1 cellular context compared by ENCODE assay signal in the genomic region with DNA sequence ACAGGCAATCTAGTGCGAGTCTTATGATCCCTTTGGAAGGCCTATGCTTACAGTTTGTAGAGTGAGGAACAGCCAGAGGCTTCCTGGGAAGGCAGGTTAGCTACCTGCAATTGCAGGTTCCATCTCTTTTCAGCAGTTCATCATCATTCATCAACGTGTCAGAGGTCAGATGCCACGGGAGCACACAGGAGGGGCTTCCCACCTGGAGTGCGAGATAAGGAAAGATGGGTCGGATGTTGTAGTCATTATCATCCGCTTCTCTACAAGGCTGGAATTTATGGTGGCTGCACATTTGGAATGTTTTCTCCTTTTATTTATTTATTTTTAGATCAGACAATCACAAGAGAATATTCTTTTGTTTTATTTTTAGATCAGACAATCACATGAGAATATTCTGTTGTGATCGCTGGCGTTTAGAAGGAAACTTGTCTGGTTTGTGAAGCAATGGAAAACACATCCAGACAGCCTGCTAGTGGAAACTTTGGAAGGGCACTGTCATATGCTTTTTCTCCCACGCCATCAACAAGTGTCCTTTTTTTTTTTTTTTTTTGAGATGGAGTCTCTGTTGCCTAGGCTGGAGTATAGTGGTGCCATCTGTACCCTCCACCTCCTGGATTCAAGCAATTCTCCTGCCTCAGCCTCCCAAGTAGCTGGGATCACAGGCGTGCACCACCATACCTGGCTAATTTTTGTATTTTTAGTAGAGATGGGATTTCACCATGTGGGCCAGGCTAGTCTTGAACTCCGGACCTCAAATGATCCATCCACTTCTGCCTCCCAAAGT.
TF ChIP-seq lines count a peak whose summit lies in the region.

No MANE protein-coding gene starts in this region.

TF ChIP-seq in GM23338, 12 proteins besides CTCF, POLR2A, EP300 and RAD21:
- TF ChIP-seq, protein P1, sequence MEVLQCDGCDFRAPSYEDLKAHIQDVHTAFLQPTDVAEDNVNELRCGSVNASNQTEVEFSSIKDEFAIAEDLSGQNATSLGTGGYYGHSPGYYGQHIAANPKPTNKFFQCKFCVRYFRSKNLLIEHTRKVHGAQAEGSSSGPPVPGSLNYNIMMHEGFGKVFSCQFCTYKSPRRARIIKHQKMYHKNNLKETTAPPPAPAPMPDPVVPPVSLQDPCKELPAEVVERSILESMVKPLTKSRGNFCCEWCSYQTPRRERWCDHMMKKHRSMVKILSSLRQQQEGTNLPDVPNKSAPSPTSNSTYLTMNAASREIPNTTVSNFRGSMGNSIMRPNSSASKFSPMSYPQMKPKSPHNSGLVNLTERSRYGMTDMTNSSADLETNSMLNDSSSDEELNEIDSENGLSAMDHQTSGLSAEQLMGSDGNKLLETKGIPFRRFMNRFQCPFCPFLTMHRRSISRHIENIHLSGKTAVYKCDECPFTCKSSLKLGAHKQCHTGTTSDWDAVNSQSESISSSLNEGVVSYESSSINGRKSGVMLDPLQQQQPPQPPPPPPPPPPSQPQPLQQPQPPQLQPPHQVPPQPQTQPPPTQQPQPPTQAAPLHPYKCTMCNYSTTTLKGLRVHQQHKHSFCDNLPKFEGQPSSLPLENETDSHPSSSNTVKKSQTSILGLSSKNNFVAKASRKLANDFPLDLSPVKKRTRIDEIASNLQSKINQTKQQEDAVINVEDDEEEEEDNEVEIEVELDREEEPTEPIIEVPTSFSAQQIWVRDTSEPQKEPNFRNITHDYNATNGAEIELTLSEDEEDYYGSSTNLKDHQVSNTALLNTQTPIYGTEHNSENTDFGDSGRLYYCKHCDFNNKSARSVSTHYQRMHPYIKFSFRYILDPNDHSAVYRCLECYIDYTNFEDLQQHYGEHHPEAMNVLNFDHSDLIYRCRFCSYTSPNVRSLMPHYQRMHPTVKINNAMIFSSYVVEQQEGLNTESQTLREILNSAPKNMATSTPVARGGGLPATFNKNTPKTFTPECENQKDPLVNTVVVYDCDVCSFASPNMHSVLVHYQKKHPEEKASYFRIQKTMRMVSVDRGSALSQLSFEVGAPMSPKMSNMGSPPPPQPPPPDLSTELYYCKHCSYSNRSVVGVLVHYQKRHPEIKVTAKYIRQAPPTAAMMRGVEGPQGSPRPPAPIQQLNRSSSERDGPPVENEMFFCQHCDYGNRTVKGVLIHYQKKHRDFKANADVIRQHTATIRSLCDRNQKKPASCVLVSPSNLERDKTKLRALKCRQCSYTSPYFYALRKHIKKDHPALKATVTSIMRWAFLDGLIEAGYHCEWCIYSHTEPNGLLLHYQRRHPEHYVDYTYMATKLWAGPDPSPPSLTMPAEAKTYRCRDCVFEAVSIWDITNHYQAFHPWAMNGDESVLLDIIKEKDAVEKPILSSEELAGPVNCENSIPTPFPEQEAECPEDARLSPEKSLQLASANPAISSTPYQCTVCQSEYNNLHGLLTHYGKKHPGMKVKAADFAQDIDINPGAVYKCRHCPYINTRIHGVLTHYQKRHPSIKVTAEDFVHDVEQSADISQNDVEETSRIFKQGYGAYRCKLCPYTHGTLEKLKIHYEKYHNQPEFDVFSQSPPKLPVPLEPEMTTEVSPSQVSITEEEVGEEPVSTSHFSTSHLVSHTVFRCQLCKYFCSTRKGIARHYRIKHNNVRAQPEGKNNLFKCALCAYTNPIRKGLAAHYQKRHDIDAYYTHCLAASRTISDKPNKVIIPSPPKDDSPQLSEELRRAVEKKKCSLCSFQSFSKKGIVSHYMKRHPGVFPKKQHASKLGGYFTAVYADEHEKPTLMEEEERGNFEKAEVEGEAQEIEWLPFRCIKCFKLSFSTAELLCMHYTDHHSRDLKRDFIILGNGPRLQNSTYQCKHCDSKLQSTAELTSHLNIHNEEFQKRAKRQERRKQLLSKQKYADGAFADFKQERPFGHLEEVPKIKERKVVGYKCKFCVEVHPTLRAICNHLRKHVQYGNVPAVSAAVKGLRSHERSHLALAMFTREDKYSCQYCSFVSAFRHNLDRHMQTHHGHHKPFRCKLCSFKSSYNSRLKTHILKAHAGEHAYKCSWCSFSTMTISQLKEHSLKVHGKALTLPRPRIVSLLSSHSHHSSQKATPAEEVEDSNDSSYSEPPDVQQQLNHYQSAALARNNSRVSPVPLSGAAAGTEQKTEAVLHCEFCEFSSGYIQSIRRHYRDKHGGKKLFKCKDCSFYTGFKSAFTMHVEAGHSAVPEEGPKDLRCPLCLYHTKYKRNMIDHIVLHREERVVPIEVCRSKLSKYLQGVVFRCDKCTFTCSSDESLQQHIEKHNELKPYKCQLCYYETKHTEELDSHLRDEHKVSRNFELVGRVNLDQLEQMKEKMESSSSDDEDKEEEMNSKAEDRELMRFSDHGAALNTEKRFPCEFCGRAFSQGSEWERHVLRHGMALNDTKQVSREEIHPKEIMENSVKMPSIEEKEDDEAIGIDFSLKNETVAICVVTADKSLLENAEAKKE (CRISPR knock-in tag; IDR thresholded peaks at IDR 0.05) = no peak
- TF ChIP-seq ZNF114 (CRISPR knock-in tag; IDR thresholded peaks at IDR 0.05) = no peak
